ENCODE assay signal across 1 cellular context in genomic region chr15:63276342-63277043, GRCh38.
TF ChIP-seq lines count a peak whose summit lies in the region.

No MANE protein-coding gene starts in this region.

TF ChIP-seq in K562, 482 proteins besides CTCF, POLR2A, EP300 and RAD21 (continued from another document and continues in another):
- TF ChIP-seq, protein P1, sequence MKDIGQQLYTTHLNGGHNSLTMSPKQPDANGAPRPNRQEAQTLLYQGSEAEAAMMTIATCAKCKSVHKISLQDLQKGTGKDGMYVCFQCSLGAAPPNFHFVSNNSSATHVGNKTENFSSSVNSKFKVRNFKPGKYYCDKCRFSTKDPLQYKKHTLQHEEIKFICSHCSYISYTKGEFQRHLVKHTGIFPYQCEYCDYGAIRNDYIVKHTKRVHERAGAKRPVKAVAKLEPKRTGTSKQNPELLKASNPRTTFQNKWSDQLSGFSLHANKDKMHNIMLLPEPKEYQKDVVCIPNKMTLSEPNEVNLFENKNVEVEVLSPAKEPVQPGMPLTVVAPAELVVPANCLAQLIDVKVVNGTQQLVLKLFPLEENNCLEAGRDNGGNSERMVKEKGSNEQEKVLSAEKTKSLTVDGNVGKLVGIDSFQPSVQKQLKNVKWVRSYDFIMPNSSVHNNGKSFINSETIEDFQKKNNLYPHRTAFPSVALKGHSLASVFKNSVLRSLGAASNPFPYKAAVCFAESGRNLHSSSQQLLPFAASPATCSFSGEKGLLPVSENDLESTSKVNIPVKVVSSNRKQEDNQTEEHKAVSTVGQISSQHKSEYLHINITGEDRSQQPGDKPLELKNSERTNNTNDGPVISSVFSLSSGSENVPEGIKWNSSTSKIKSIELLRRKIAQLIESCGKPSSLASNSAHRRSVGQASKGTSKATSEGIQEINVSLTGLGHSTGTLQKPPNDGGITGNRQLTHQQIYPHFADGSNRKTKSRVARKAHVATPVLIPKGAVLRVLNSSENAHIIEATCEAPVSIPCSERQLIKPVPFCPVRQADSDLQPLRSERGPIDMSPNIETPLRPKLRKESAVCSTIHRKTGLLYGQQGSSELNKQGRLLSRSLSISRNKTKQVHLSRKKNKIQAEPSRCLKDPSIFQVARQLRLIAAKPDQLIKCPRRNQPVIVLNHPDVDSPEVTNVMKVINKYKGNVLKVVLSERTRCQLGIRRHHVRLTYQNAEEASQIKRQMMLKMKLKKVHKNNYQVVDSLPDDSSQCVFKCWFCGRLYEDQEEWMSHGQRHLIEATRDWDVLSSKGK (CRISPR knock-in tag; IDR thresholded peaks at IDR 0.05): no peak
- TF ChIP-seq SMARCC2 (IDR thresholded peaks at IDR 0.05; ENCODE audit: low read depth) (peak; percentile 52; the same call in 1 of the 2 replicates), FOXJ3 (CRISPR knock-in tag; IDR thresholded peaks at IDR 0.05) (no peak), DEAF1 (CRISPR knock-in tag; IDR thresholded peaks at IDR 0.05) (no peak), TCF7 (IDR thresholded peaks at IDR 0.05; ENCODE audit: borderline replicate concordance) (no peak), GTF2E2 (tag; IDR thresholded peaks at IDR 0.05) (peak; percentile 59; the same call in 1 of the 2 replicates), E2F8 (IDR thresholded peaks at IDR 0.05; ENCODE audit: low read depth, partially characterized antibody) (peak; percentile 15), NR4A1 (CRISPR knock-in tag; IDR thresholded peaks at IDR 0.05) (no peak), NR4A1 (tag; IDR thresholded peaks at IDR 0.05) (0 out of 2 replicates have a peak, but pooled peaks have one; percentile 34), SRF (CRISPR knock-in tag; IDR thresholded peaks at IDR 0.05) (0 out of 4 replicates have a peak, but pooled peaks of 1 of the 2 experiments have one; percentile 8), MIER1 (IDR thresholded peaks at IDR 0.05; ENCODE audit: low read depth) (no peak), CHD1 (IDR thresholded peaks at IDR 0.05; ENCODE audit: low read length) (peak; percentile 23), KDM5B (IDR thresholded peaks at IDR 0.05; ENCODE audit: insufficient replicate concordance, low read depth, low read length) (peak; percentile 7), E2F5 (CRISPR knock-in tag; IDR thresholded peaks at IDR 0.05) (no peak), HNRNPUL1 (IDR thresholded peaks at IDR 0.05; ENCODE audit: low read length) (no peak), SMARCE1 (IDR thresholded peaks at IDR 0.05) (peak; percentile 51; the same call in 1 of the 2 replicates), BHLHE40 (IDR thresholded peaks at IDR 0.05; ENCODE audit: low read length) (no peak), ZBTB11 (CRISPR knock-in tag; IDR thresholded peaks at IDR 0.05) (peak in 1 of 3 experiments; percentile 11; a peak in 1 of 6 replicates), SAFB2 (IDR thresholded peaks at IDR 0.05; ENCODE audit: borderline replicate concordance, low read depth, low read length, severe bottlenecking) (no peak), CREM (IDR thresholded peaks at IDR 0.05; ENCODE audit: low read depth) (no peak), MNT (conservative IDR thresholded peaks at IDR 0.05) (0 out of 4 replicates have a peak, but pooled peaks of 1 of the 2 experiments have one; percentile 4), RBBP5 (IDR thresholded peaks at IDR 0.05; ENCODE audit: borderline replicate concordance, insufficient read depth, low read length, poor library complexity, severe bottlenecking) (peak; percentile 8), PTTG1 (tag; IDR thresholded peaks at IDR 0.05; ENCODE audit: low read depth) (no peak), SMARCA4 (IDR thresholded peaks at IDR 0.05) (0 out of 2 replicates have a peak, but pooled peaks have one; percentile 56)
- TF ChIP-seq, protein P2, sequence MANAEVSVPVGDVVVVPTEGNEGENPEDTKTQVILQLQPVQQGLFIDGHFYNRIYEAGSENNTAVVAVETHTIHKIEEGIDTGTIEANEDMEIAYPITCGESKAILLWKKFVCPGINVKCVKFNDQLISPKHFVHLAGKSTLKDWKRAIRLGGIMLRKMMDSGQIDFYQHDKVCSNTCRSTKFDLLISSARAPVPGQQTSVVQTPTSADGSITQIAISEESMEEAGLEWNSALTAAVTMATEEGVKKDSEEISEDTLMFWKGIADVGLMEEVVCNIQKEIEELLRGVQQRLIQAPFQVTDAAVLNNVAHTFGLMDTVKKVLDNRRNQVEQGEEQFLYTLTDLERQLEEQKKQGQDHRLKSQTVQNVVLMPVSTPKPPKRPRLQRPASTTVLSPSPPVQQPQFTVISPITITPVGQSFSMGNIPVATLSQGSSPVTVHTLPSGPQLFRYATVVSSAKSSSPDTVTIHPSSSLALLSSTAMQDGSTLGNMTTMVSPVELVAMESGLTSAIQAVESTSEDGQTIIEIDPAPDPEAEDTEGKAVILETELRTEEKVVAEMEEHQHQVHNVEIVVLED (CRISPR knock-in tag; IDR thresholded peaks at IDR 0.05): no peak
- TF ChIP-seq, protein P3, sequence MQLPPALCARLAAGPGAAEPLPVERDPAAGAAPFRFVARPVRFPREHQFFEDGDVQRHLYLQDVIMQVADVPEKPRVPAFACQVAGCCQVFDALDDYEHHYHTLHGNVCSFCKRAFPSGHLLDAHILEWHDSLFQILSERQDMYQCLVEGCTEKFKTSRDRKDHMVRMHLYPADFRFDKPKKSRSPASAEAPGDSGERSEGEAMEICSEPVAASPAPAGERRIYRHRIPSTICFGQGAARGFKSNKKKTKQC (CRISPR knock-in tag; IDR thresholded peaks at IDR 0.05): no peak
- TF ChIP-seq, protein P4, sequence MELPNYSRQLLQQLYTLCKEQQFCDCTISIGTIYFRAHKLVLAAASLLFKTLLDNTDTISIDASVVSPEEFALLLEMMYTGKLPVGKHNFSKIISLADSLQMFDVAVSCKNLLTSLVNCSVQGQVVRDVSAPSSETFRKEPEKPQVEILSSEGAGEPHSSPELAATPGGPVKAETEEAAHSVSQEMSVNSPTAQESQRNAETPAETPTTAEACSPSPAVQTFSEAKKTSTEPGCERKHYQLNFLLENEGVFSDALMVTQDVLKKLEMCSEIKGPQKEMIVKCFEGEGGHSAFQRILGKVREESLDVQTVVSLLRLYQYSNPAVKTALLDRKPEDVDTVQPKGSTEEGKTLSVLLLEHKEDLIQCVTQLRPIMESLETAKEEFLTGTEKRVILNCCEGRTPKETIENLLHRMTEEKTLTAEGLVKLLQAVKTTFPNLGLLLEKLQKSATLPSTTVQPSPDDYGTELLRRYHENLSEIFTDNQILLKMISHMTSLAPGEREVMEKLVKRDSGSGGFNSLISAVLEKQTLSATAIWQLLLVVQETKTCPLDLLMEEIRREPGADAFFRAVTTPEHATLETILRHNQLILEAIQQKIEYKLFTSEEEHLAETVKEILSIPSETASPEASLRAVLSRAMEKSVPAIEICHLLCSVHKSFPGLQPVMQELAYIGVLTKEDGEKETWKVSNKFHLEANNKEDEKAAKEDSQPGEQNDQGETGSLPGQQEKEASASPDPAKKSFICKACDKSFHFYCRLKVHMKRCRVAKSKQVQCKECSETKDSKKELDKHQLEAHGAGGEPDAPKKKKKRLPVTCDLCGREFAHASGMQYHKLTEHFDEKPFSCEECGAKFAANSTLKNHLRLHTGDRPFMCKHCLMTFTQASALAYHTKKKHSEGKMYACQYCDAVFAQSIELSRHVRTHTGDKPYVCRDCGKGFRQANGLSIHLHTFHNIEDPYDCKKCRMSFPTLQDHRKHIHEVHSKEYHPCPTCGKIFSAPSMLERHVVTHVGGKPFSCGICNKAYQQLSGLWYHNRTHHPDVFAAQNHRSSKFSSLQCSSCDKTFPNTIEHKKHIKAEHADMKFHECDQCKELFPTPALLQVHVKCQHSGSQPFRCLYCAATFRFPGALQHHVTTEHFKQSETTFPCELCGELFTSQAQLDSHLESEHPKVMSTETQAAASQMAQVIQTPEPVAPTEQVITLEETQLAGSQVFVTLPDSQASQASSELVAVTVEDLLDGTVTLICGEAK (IDR thresholded peaks at IDR 0.05): peak; percentile 70; the same call in 1 of the 2 replicates
- TF ChIP-seq, protein P4 (CRISPR knock-in tag; IDR thresholded peaks at IDR 0.05): no peak
